19 cellular contexts compared by ENCODE assay signal in the genomic region with DNA sequence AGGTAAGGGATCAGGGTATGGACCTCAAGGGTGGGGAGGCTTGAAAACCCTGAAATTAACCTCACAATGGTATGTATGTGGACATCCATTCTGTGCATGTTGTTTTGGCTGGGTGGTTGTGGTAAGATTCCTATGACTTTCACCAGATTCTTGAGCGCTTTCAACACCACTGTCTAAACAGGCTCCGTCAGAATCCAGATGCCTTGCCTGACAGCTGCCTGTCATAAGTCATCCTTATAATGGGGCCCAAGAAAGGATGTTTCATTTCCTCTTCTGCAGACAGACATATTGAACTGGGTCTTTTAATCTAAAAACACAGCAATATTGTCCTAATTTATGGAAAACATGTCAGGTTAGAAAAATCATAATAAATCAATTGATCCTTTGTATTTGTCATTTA. TPM values are rescaled to one million over a fixed set of nuclear protein-coding genes. Genes with fewer than 3 reads are reported as not detected.
"Had no signal": no experiment of that assay in that cellular context is flagged by ENCODE, and none has a peak within 500 bp of the region (broad histone marks: within the 10 kb centered on the region; RNA-seq: fewer than 3 reads in every experiment).

No MANE protein-coding gene starts in this region.

- H3K27ac ChIP-seq: gastrocnemius medialis, heart left ventricle, neural progenitor cell, pancreas, spleen, stomach, thoracic aorta had no signal

- H3K27me3 ChIP-seq: gastrocnemius medialis, heart left ventricle, neural progenitor cell, pancreas, spleen, stomach had no signal

- H3K4me1 ChIP-seq: gastrocnemius medialis, stomach had no signal

- H3K9ac ChIP-seq: neural progenitor cell had no signal

- H3K36me3 Mint-ChIP-seq: neural progenitor cell had no signal

- ATAC-seq: gastrocnemius medialis, heart left ventricle, left colon, pancreas, sciatic nerve had no signal

- H3K9me3 ChIP-seq: gastrocnemius medialis, pancreas, spleen, stomach, thoracic aorta had no signal

- H2AFZ ChIP-seq: neural progenitor cell had no signal

- H3K4me2 ChIP-seq: neural progenitor cell had no signal

- H3K4me3 ChIP-seq: gastrocnemius medialis, heart left ventricle, lung, neural progenitor cell, pancreas, spleen, stomach, thoracic aorta had no signal

- H3K4me3 Mint-ChIP-seq: activated T-cell treated with anti-CD3 and anti-CD28 coated beads, Interleukin-2, amount 50 U/mL, for 24 hours; endodermal cell; neural progenitor cell had no signal

- DNase-seq: activated CD4-positive, alpha-beta T cell treated with anti-CD3 and anti-CD28 coated beads, Interleukin-2, amount 50 U/mL, for 4 hours; activated CD4-positive, CD25-positive, alpha-beta regulatory T cell treated with anti-CD3 and anti-CD28 coated beads, Interleukin-2, amount 50 U/mL, for 72 hours; activated naive CD4-positive, alpha-beta T cell treated with anti-CD3 and anti-CD28 coated beads, Interleukin-2, amount 50 U/mL, for 16 hours; activated T-cell treated with anti-CD3 and anti-CD28 coated beads, Interleukin-2, amount 50 U/mL, for 24 hours; endodermal cell; erythroblast; gastrocnemius medialis; heart left ventricle; left colon; midbrain; pancreas; spleen; stomach; T-helper 9 cell had no signal

- H3K27me3 Mint-ChIP-seq: activated T-cell treated with anti-CD3 and anti-CD28 coated beads, Interleukin-2, amount 50 U/mL, for 24 hours had no signal

- H3K36me3 ChIP-seq: gastrocnemius medialis, heart left ventricle, neural progenitor cell, pancreas, stomach, thoracic aorta had no signal

- H3K27ac Mint-ChIP-seq: activated T-cell treated with anti-CD3 and anti-CD28 coated beads, Interleukin-2, amount 50 U/mL, for 24 hours; endodermal cell; neural progenitor cell had no signal

RNA-seq across cellular contexts. Expression of a gene that starts 41.3 kb away (rescaled TPM):
- total RNA-seq: endodermal cell, myocyte had no signal
